Comparison of ENCODE assay signal across 1 cellular context in the genomic region with DNA sequence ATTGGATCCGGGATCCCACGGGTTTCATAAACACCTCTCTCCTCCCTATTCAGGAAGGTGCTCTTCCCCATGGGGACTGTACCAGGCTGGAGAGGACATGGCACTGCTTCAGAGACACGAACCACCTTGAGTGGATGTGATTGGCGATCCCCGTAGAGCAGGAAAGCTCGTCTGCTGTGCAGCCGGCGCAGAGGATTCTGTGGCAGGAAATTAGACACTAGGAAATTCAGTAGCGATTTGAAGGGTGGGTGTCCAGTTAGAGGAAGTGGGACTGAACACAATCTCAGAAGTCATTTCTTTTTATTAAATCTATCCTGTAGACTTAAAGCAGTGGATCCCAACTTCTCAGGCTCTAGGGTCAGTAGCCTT.
TF ChIP-seq lines count a peak whose summit lies in the region.

No MANE protein-coding gene starts in this region.

TF ChIP-seq in K562, 482 proteins besides CTCF, POLR2A, EP300 and RAD21 (continued from another document and continues in another):
- TF ChIP-seq, protein P1, sequence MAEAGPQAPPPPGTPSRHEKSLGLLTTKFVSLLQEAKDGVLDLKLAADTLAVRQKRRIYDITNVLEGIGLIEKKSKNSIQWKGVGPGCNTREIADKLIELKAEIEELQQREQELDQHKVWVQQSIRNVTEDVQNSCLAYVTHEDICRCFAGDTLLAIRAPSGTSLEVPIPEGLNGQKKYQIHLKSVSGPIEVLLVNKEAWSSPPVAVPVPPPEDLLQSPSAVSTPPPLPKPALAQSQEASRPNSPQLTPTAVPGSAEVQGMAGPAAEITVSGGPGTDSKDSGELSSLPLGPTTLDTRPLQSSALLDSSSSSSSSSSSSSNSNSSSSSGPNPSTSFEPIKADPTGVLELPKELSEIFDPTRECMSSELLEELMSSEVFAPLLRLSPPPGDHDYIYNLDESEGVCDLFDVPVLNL (CRISPR knock-in tag; IDR thresholded peaks at IDR 0.05; ENCODE audit: low read depth), result 0 out of 2 replicates have a peak, but pooled peaks have one; percentile 48
- TF ChIP-seq, protein P2, sequence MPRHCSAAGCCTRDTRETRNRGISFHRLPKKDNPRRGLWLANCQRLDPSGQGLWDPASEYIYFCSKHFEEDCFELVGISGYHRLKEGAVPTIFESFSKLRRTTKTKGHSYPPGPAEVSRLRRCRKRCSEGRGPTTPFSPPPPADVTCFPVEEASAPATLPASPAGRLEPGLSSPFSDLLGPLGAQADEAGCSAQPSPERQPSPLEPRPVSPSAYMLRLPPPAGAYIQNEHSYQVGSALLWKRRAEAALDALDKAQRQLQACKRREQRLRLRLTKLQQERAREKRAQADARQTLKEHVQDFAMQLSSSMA (CRISPR knock-in tag; IDR thresholded peaks at IDR 0.05), result peak; percentile 45; the same call in 1 of the 2 replicates
- TF ChIP-seq, protein P3, sequence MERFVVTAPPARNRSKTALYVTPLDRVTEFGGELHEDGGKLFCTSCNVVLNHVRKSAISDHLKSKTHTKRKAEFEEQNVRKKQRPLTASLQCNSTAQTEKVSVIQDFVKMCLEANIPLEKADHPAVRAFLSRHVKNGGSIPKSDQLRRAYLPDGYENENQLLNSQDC (CRISPR knock-in tag; IDR thresholded peaks at IDR 0.05), result 0 out of 2 replicates have a peak, but pooled peaks have one; percentile 15
- TF ChIP-seq ELF2 (CRISPR knock-in tag; IDR thresholded peaks at IDR 0.05) (0 out of 2 replicates have a peak, but pooled peaks have one; percentile 20), ATF1 (CRISPR knock-in tag; IDR thresholded peaks at IDR 0.05) (no peak), ATF1 (tag; IDR thresholded peaks at IDR 0.05) (0 out of 2 replicates have a peak, but pooled peaks have one; percentile 7), ETS2 (tag; IDR thresholded peaks at IDR 0.05; ENCODE audit: borderline replicate concordance, poor library complexity, severe bottlenecking) (no peak), NFRKB (IDR thresholded peaks at IDR 0.05; ENCODE audit: low read depth) (peak; percentile 36; the same call in 1 of the 2 replicates), ZKSCAN8 (CRISPR knock-in tag; IDR thresholded peaks at IDR 0.05) (0 out of 2 replicates have a peak, but pooled peaks have one; percentile 11), TEAD4 (IDR thresholded peaks at IDR 0.05; ENCODE audit: low read length) (0 out of 2 replicates have a peak, but pooled peaks have one; percentile 18), TEAD4 (CRISPR knock-in tag; IDR thresholded peaks at IDR 0.05; ENCODE audit: borderline replicate concordance) (no peak), ZNF41 (CRISPR knock-in tag; conservative IDR thresholded peaks at IDR 0.05) (no peak), ESRRB (CRISPR knock-in tag; IDR thresholded peaks at IDR 0.05; ENCODE audit: borderline replicate concordance) (no peak), ZFX (CRISPR knock-in tag; IDR thresholded peaks at IDR 0.05) (no peak), ZNF551 (CRISPR knock-in tag; IDR thresholded peaks at IDR 0.05) (0 out of 2 replicates have a peak, but pooled peaks have one; percentile 34), FOXA3 (CRISPR knock-in tag; conservative IDR thresholded peaks at IDR 0.05 in 1 of 2, IDR thresholded peaks at IDR 0.05 in 1 of 2) (peak in 1 of 2 experiments; percentile 21; a peak in 1 of 4 replicates), TCF7L2 (IDR thresholded peaks at IDR 0.05; ENCODE audit: low read depth, low read length) (no peak)
- TF ChIP-seq, protein P4, sequence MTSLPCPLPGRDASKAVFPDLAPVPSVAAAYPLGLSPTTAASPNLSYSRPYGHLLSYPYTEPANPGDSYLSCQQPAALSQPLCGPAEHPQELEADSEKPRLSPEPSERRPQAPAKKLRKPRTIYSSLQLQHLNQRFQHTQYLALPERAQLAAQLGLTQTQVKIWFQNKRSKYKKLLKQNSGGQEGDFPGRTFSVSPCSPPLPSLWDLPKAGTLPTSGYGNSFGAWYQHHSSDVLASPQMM (CRISPR knock-in tag; IDR thresholded peaks at IDR 0.05), result 0 out of 2 replicates have a peak, but pooled peaks have one; percentile 33
- TF ChIP-seq, protein P5, sequence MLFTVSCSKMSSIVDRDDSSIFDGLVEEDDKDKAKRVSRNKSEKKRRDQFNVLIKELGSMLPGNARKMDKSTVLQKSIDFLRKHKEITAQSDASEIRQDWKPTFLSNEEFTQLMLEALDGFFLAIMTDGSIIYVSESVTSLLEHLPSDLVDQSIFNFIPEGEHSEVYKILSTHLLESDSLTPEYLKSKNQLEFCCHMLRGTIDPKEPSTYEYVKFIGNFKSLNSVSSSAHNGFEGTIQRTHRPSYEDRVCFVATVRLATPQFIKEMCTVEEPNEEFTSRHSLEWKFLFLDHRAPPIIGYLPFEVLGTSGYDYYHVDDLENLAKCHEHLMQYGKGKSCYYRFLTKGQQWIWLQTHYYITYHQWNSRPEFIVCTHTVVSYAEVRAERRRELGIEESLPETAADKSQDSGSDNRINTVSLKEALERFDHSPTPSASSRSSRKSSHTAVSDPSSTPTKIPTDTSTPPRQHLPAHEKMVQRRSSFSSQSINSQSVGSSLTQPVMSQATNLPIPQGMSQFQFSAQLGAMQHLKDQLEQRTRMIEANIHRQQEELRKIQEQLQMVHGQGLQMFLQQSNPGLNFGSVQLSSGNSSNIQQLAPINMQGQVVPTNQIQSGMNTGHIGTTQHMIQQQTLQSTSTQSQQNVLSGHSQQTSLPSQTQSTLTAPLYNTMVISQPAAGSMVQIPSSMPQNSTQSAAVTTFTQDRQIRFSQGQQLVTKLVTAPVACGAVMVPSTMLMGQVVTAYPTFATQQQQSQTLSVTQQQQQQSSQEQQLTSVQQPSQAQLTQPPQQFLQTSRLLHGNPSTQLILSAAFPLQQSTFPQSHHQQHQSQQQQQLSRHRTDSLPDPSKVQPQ (CRISPR knock-in tag; IDR thresholded peaks at IDR 0.05; ENCODE audit: borderline replicate concordance), result no peak
- TF ChIP-seq, protein P6, sequence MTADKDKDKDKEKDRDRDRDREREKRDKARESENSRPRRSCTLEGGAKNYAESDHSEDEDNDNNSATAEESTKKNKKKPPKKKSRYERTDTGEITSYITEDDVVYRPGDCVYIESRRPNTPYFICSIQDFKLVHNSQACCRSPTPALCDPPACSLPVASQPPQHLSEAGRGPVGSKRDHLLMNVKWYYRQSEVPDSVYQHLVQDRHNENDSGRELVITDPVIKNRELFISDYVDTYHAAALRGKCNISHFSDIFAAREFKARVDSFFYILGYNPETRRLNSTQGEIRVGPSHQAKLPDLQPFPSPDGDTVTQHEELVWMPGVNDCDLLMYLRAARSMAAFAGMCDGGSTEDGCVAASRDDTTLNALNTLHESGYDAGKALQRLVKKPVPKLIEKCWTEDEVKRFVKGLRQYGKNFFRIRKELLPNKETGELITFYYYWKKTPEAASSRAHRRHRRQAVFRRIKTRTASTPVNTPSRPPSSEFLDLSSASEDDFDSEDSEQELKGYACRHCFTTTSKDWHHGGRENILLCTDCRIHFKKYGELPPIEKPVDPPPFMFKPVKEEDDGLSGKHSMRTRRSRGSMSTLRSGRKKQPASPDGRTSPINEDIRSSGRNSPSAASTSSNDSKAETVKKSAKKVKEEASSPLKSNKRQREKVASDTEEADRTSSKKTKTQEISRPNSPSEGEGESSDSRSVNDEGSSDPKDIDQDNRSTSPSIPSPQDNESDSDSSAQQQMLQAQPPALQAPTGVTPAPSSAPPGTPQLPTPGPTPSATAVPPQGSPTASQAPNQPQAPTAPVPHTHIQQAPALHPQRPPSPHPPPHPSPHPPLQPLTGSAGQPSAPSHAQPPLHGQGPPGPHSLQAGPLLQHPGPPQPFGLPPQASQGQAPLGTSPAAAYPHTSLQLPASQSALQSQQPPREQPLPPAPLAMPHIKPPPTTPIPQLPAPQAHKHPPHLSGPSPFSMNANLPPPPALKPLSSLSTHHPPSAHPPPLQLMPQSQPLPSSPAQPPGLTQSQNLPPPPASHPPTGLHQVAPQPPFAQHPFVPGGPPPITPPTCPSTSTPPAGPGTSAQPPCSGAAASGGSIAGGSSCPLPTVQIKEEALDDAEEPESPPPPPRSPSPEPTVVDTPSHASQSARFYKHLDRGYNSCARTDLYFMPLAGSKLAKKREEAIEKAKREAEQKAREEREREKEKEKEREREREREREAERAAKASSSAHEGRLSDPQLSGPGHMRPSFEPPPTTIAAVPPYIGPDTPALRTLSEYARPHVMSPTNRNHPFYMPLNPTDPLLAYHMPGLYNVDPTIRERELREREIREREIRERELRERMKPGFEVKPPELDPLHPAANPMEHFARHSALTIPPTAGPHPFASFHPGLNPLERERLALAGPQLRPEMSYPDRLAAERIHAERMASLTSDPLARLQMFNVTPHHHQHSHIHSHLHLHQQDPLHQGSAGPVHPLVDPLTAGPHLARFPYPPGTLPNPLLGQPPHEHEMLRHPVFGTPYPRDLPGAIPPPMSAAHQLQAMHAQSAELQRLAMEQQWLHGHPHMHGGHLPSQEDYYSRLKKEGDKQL (CRISPR knock-in tag; IDR thresholded peaks at IDR 0.05; ENCODE audit: borderline replicate concordance), result no peak
- TF ChIP-seq, protein P7, sequence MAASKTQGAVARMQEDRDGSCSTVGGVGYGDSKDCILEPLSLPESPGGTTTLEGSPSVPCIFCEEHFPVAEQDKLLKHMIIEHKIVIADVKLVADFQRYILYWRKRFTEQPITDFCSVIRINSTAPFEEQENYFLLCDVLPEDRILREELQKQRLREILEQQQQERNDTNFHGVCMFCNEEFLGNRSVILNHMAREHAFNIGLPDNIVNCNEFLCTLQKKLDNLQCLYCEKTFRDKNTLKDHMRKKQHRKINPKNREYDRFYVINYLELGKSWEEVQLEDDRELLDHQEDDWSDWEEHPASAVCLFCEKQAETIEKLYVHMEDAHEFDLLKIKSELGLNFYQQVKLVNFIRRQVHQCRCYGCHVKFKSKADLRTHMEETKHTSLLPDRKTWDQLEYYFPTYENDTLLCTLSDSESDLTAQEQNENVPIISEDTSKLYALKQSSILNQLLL (CRISPR knock-in tag; IDR thresholded peaks at IDR 0.05; ENCODE audit: borderline replicate concordance), result no peak
- TF ChIP-seq, protein P8, sequence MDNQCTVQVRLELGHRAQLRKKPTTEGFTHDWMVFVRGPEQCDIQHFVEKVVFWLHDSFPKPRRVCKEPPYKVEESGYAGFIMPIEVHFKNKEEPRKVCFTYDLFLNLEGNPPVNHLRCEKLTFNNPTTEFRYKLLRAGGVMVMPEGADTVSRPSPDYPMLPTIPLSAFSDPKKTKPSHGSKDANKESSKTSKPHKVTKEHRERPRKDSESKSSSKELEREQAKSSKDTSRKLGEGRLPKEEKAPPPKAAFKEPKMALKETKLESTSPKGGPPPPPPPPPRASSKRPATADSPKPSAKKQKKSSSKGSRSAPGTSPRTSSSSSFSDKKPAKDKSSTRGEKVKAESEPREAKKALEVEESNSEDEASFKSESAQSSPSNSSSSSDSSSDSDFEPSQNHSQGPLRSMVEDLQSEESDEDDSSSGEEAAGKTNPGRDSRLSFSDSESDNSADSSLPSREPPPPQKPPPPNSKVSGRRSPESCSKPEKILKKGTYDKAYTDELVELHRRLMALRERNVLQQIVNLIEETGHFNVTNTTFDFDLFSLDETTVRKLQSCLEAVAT (IDR thresholded peaks at IDR 0.05), result peak in 1 of 2 experiments; percentile 65; a peak in 2 of 4 replicates
- TF ChIP-seq, protein P9, sequence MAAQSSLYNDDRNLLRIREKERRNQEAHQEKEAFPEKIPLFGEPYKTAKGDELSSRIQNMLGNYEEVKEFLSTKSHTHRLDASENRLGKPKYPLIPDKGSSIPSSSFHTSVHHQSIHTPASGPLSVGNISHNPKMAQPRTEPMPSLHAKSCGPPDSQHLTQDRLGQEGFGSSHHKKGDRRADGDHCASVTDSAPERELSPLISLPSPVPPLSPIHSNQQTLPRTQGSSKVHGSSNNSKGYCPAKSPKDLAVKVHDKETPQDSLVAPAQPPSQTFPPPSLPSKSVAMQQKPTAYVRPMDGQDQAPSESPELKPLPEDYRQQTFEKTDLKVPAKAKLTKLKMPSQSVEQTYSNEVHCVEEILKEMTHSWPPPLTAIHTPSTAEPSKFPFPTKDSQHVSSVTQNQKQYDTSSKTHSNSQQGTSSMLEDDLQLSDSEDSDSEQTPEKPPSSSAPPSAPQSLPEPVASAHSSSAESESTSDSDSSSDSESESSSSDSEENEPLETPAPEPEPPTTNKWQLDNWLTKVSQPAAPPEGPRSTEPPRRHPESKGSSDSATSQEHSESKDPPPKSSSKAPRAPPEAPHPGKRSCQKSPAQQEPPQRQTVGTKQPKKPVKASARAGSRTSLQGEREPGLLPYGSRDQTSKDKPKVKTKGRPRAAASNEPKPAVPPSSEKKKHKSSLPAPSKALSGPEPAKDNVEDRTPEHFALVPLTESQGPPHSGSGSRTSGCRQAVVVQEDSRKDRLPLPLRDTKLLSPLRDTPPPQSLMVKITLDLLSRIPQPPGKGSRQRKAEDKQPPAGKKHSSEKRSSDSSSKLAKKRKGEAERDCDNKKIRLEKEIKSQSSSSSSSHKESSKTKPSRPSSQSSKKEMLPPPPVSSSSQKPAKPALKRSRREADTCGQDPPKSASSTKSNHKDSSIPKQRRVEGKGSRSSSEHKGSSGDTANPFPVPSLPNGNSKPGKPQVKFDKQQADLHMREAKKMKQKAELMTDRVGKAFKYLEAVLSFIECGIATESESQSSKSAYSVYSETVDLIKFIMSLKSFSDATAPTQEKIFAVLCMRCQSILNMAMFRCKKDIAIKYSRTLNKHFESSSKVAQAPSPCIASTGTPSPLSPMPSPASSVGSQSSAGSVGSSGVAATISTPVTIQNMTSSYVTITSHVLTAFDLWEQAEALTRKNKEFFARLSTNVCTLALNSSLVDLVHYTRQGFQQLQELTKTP (IDR thresholded peaks at IDR 0.05; ENCODE audit: low read depth in 1 of 2, partially characterized antibody in 2 of 2), result peak in 1 of 2 experiments; percentile 68
- TF ChIP-seq, protein P10, sequence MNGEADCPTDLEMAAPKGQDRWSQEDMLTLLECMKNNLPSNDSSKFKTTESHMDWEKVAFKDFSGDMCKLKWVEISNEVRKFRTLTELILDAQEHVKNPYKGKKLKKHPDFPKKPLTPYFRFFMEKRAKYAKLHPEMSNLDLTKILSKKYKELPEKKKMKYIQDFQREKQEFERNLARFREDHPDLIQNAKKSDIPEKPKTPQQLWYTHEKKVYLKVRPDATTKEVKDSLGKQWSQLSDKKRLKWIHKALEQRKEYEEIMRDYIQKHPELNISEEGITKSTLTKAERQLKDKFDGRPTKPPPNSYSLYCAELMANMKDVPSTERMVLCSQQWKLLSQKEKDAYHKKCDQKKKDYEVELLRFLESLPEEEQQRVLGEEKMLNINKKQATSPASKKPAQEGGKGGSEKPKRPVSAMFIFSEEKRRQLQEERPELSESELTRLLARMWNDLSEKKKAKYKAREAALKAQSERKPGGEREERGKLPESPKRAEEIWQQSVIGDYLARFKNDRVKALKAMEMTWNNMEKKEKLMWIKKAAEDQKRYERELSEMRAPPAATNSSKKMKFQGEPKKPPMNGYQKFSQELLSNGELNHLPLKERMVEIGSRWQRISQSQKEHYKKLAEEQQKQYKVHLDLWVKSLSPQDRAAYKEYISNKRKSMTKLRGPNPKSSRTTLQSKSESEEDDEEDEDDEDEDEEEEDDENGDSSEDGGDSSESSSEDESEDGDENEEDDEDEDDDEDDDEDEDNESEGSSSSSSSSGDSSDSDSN (IDR thresholded peaks at IDR 0.05; ENCODE audit: borderline replicate concordance in 1 of 2, low read depth in 2 of 2, low read length in 2 of 2), result peak in 1 of 2 experiments; percentile 5; a peak in 1 of 4 replicates
